Comparison of ENCODE assay signal across 1 cellular context in the genomic region with DNA sequence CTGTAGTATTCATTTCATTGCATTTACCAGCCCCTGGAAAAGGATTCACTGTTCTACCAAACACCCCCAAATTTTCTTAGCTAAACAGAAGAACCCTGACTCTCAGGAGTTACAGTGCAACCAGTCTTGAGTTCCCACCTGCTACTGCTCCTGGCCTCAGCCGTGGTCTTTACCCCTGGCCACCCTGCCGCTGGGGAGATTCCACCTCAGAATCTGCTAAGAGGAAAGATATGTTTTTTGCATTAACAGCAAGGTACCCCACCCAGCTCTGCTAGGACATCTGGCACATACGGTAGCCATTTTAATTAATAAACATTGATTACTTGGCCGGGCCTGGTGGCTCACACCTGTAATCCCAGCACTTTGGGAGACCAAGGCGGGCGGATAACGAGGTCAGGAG.
TF ChIP-seq lines count a peak whose summit lies in the region.

No MANE protein-coding gene starts in this region.

TF ChIP-seq in GM12878, 131 proteins besides CTCF, POLR2A, EP300 and RAD21:
- TF ChIP-seq TAF1 (IDR thresholded peaks at IDR 0.05; ENCODE audit: borderline replicate concordance, low read depth, low read length), result no peak
TF ChIP-seq in GM12878: peak in this region for 0.
